21 cellular contexts compared by ENCODE assay signal in genomic region chr11:6538892-6539291, GRCh38. TPM values are rescaled to one million over a fixed set of nuclear protein-coding genes. Genes with fewer than 3 reads are reported as not detected.
DNase-seq lines count a peak whose midpoint lies in the region; ATAC-seq, FAIRE-seq and TF ChIP-seq lines count a peak whose summit lies in the region.
"Had no signal": no experiment of that assay in that cellular context is flagged by ENCODE, and none has a peak within 500 bp of the region (broad histone marks: within the 10 kb centered on the region; RNA-seq: fewer than 3 reads in every experiment).

No MANE protein-coding gene starts in this region.

- H3K27me3 Mint-ChIP-seq in GM23338 (ENCODE audit: insufficient read depth, low read depth, poor library complexity), result peaks cover 7% of the 10 kb centered on the region

- H3K9me3 ChIP-seq in Loucy (ENCODE audit: insufficient read depth, low read depth, low read length) (no peaks in the 10 kb centered on the region), small intestine (ENCODE audit: control insufficient read depth, low read depth) (no peaks in the 10 kb centered on the region)
- H3K9me3 ChIP-seq: Caco-2 had no signal

- H3K4me2 ChIP-seq in GM23338 (no peak overlapping the region), Loucy (ENCODE audit: low read depth, low read length, poor library complexity, severe bottlenecking) (no peak overlapping the region)

- intact Hi-C loops in posterior vena cava (cut with DNase I), result loop anchor here (5.0 to 10.0 kb wide), 2 partner anchors 33 to 146 kb away; partner anchors contain the start of gene MRPL17 (in 2 of the 2)

- no peaks in the 10 kb centered on the region for H3K4me1 ChIP-seq in GM23338 (ENCODE audit: insufficient read depth)
- no peaks in the 10 kb centered on the region for H3K4me1 ChIP-seq in Loucy (ENCODE audit: insufficient read depth, low read length, poor library complexity, severe bottlenecking)
- no peaks in the 10 kb centered on the region for H3K4me1 ChIP-seq in small intestine (ENCODE audit: control insufficient read depth in 2 of 2, insufficient read depth in 1 of 2, low read depth in 1 of 2, low read length in 1 of 2)

- no peaks in the 10 kb centered on the region for H3F3A ChIP-seq in GM23338 (replicated peaks; ENCODE audit: low read depth)
- no peaks in the 10 kb centered on the region for H3F3A ChIP-seq in Loucy (ENCODE audit: low read depth)

- H3K9ac ChIP-seq in Loucy (ENCODE audit: low read depth, low read length, poor library complexity, severe bottlenecking), result peak overlapping the region; percentile 21

- H3K36me3 ChIP-seq in GM23338 (ENCODE audit: insufficient read depth) (no peaks in the 10 kb centered on the region), Loucy (ENCODE audit: insufficient read depth, low read length) (no peaks in the 10 kb centered on the region), small intestine (ENCODE audit: control insufficient read depth in 2 of 2, insufficient read depth in 2 of 2, low read length in 2 of 2) (peaks cover 0 to 2% of the 10 kb centered on the region in 2 donors)

- H3K4me3 ChIP-seq in GM23338 (no peak overlapping the region), Loucy (ENCODE audit: low read length, poor library complexity, severe bottlenecking) (no peak overlapping the region), small intestine (ENCODE audit: low read depth in 1 of 2, low read length in 2 of 2) (no peak overlapping the region)

- H4K20me1 ChIP-seq in GM23338 (replicated peaks; ENCODE audit: insufficient read depth) (no peaks in the 10 kb centered on the region), Loucy (ENCODE audit: insufficient read depth, low read length, poor library complexity, severe bottlenecking) (no peaks in the 10 kb centered on the region)

- TF ChIP-seq CTCF in GM23338 (conservative IDR thresholded peaks at IDR 0.05; ENCODE audit: low read depth in 2 of 2) (no peak), Loucy (conservative IDR thresholded peaks at IDR 0.05; ENCODE audit: low read length) (no peak)

- H3K4me1 Mint-ChIP-seq in GM23338, result peaks cover 17% of the 10 kb centered on the region

- no peak for DNase-seq in GM23338 (ENCODE audit: low spot score)
- DNase-seq in small intestine, result peak; percentile 25
- DNase-seq in putamen (ENCODE audit: low spot score), result no peak
- no peak for DNase-seq in posterior vena cava (ENCODE audit: low spot score)
- DNase-seq: C1 segment of cervical spinal cord; Caco-2; CD8-positive, alpha-beta T cell; KBM-7; MM.1S; NCI-H1694; NCI-H2081; NCI-H2227 treated with DMSO at 0.1 percent for 48 hours; NCI-H526 treated with DMSO at 0.1 percent for 48 hours; SHP77 treated with DMSO at 0.1 percent for 48 hours had no signal

- FAIRE-seq in small intestine (lab: Jason Lieb, UNC), result no peak
- FAIRE-seq: G401.6, H1 had no signal

- no peaks in the 10 kb centered on the region for H3K9me3 Mint-ChIP-seq in GM23338
- H3K9me3 Mint-ChIP-seq: CD8-positive, alpha-beta T cell had no signal

- H3K4me3 Mint-ChIP-seq in GM23338, result no peak overlapping the region
- H3K4me3 Mint-ChIP-seq: CD8-positive, alpha-beta T cell had no signal

- H2AFZ ChIP-seq in GM23338, result no peak overlapping the region
- no peak overlapping the region for H2AFZ ChIP-seq in Loucy (ENCODE audit: low read length)

- no peaks in the 10 kb centered on the region for H3K36me3 Mint-ChIP-seq in GM23338 (ENCODE audit: low read depth)

- 0 out of 2 replicates have a peak overlapping the region, but pooled peaks have one; percentile 1 for H3K27ac Mint-ChIP-seq in GM23338
- H3K27ac Mint-ChIP-seq: CD8-positive, alpha-beta T cell had no signal

- H3K79me2 ChIP-seq in GM23338 (replicated peaks; ENCODE audit: insufficient read depth) (no peaks in the 10 kb centered on the region), Loucy (ENCODE audit: insufficient read depth, low read length) (no peaks in the 10 kb centered on the region)

- H3K9me2 ChIP-seq in GM23338 (ENCODE audit: insufficient read depth), result no peaks in the 10 kb centered on the region
- H3K9me2 ChIP-seq in Loucy (replicated peaks; ENCODE audit: low read depth, low read length), result no peaks in the 10 kb centered on the region

- WGBS in small intestine, 3 donors, result 32 to 78% (median 46%) methylated on average over 1 of the region's 1 CpG

- peak; percentile 38 for ATAC-seq in GM23338
- peak; percentile 27 for ATAC-seq in esophagus mucosa
- no peak for ATAC-seq in GM19452 (IDR thresholded peaks at IDR 0.05; ENCODE audit: unreplicated experiment)
- ATAC-seq: CD8-positive, alpha-beta T cell; HCT116 had no signal

- H3K27ac ChIP-seq in GM23338 (ENCODE audit: low read depth) (no peak overlapping the region), small intestine (ENCODE audit: low read depth in 1 of 2, low read length in 1 of 2) (no peak overlapping the region)
- H3K27ac ChIP-seq: RWPE1 had no signal

- H3K27me3 ChIP-seq in GM23338 (ENCODE audit: insufficient read depth), result no peaks in the 10 kb centered on the region
- H3K27me3 ChIP-seq in Loucy (ENCODE audit: insufficient read depth, low read length, poor library complexity, severe bottlenecking), result no peaks in the 10 kb centered on the region
- no peaks in the 10 kb centered on the region for H3K27me3 ChIP-seq in small intestine (ENCODE audit: control insufficient read depth in 2 of 2, insufficient read depth in 2 of 2, low read length in 2 of 2)

TF ChIP-seq in GM23338, 12 proteins besides CTCF, POLR2A, EP300 and RAD21:
- TF ChIP-seq REST (IDR thresholded peaks at IDR 0.05; ENCODE audit: unreplicated experiment) (no peak), EZH2 (IDR thresholded peaks at IDR 0.05; ENCODE audit: low read depth, unreplicated experiment) (no peak), CREB1 (CRISPR knock-in tag; IDR thresholded peaks at IDR 0.05; ENCODE audit: low read depth) (no peak), NANOG (IDR thresholded peaks at IDR 0.05; ENCODE audit: borderline replicate concordance) (no peak)

RNA-seq across cellular contexts. Expression of gene DNHD1, which starts 41.8 kb away (rescaled TPM):
- total RNA-seq in GM23338 (2014; rRNA removed; shearing (Covaris generic)), result 7.2 and 9.6 TPM in 2 replicates
- 2.5 and 3.6 TPM in 2 replicates for polyA plus RNA-seq in GM23338 (2016; fragmentation: Nextera tagmentation; extraction: Ambion mirVana)
- 4.9 TPM for total RNA-seq in esophagus mucosa
- 10 to 100 TPM in 1 of 3 donors, 1 to 10 TPM in 2; 4.0 to 10.5 (median 8.4) TPM for polyA plus RNA-seq in small intestine
- total RNA-seq in posterior vena cava, result 10 to 100 TPM in 1 of 2 donors, 1 to 10 TPM in 1; 9.3 to 10.3 TPM

RNA-seq across cellular contexts. Expression of gene TIMM10B, which starts 57.6 kb away (rescaled TPM):
- total RNA-seq in GM23338 (2014; rRNA removed; shearing (Covaris generic)), result 54.2 and 76.4 TPM in 2 replicates
- polyA plus RNA-seq in GM23338 (2016; fragmentation: Nextera tagmentation; extraction: Ambion mirVana), result 25.0 and 30.8 TPM in 2 replicates
- total RNA-seq in esophagus mucosa, result 24.8 TPM
- 10 to 100 TPM; 15.9 to 29.0 (median 18.9) TPM for polyA plus RNA-seq in small intestine
- 10 to 100 TPM; 33.6 to 34.9 TPM for total RNA-seq in posterior vena cava

RNA-seq across cellular contexts. Expression of gene ARFIP2, which starts 57.8 kb away (rescaled TPM):
- 61.5 and 65.4 TPM in 2 replicates for total RNA-seq in GM23338 (2014; rRNA removed; shearing (Covaris generic))
- polyA plus RNA-seq in GM23338 (2016; fragmentation: Nextera tagmentation; extraction: Ambion mirVana) (34.8 and 35.4 TPM in 2 replicates), small intestine (10 to 100 TPM; 48.5 to 67.8 (median 60.4) TPM)
- total RNA-seq in esophagus mucosa (36.3 TPM), posterior vena cava (10 to 100 TPM; 27.4 to 29.2 TPM)
